In genomic region chr16:54284931-54285413, GRCh38 we compare ENCODE assay signal across 8 cellular contexts. TPM values are rescaled to one million over a fixed set of nuclear protein-coding genes. Genes with fewer than 3 reads are reported as not detected.
A peak's percentile ranks its signal among the peaks of the same experiment; 100 is the strongest.
DNase-seq lines count a peak whose midpoint lies in the region; ATAC-seq and TF ChIP-seq lines count a peak whose summit lies in the region.

No MANE protein-coding gene starts in this region.

- ATAC-seq in activated CD8-positive, alpha-beta memory T cell treated with anti-CD3 and anti-CD28 coated beads, Interleukin-2, amount 10 ng/mL, durations not matched to agents 7 days and 5 days = no peak
- ATAC-seq in activated T-cell treated with anti-CD3 and anti-CD28 coated beads, Interleukin-2, amount 50 U/mL, for 72 hours (replicated peaks in 1 of 2) = no peak
- no peak for ATAC-seq in thoracic aorta (ENCODE audit: insufficient number of reproducible peaks, low FRiP score, low read depth)
- no peak for ATAC-seq in HG03521 (IDR thresholded peaks at IDR 0.05; ENCODE audit: unreplicated experiment)

- peaks cover 6% of the 10 kb centered on the region for H3K36me3 Mint-ChIP-seq in activated CD8-positive, alpha-beta memory T cell treated with anti-CD3 and anti-CD28 coated beads, Interleukin-2, amount 10 ng/mL, durations not matched to agents 7 days and 5 days
- H3K36me3 Mint-ChIP-seq in activated T-cell treated with anti-CD3 and anti-CD28 coated beads, Interleukin-2, amount 50 U/mL, for 72 hours (ENCODE audit: insufficient read depth in 2 of 2) = peaks cover 3 to 8% of the 10 kb centered on the region in 2 donors

- H3K9me3 ChIP-seq in iPS-20b (ENCODE audit: insufficient read depth, low read depth, low read length) = no peaks in the 10 kb centered on the region
- no peaks in the 10 kb centered on the region for H3K9me3 ChIP-seq in thoracic aorta

- H3K4me3 ChIP-seq in iPS-20b (ENCODE audit: low read length) (peak overlapping the region; percentile 57; the same call in 1 of the 2 replicates), thoracic aorta (peak overlapping the region; percentile 87)

- peaks cover 88% of the 10 kb centered on the region for H3K27me3 ChIP-seq in iPS-20b (ENCODE audit: insufficient read depth, low read length)
- H3K27me3 ChIP-seq in thoracic aorta (replicated peaks; ENCODE audit: insufficient read depth) = peaks cover 12% of the 10 kb centered on the region

- peak overlapping the region; percentile 37 for H3K4me3 Mint-ChIP-seq in activated CD8-positive, alpha-beta memory T cell treated with anti-CD3 and anti-CD28 coated beads, Interleukin-2, amount 10 ng/mL, durations not matched to agents 7 days and 5 days
- peak overlapping the region; percentile 63 to 88 for H3K4me3 Mint-ChIP-seq in activated T-cell treated with anti-CD3 and anti-CD28 coated beads, Interleukin-2, amount 50 U/mL, for 72 hours

- H3K27ac Mint-ChIP-seq in activated CD8-positive, alpha-beta memory T cell treated with anti-CD3 and anti-CD28 coated beads, Interleukin-2, amount 10 ng/mL, durations not matched to agents 7 days and 5 days = peak overlapping the region; percentile 36
- H3K27ac Mint-ChIP-seq in activated T-cell treated with anti-CD3 and anti-CD28 coated beads, Interleukin-2, amount 50 U/mL, for 72 hours = peak overlapping the region; percentile 21

- DNase-seq in activated CD8-positive, alpha-beta memory T cell treated with anti-CD3 and anti-CD28 coated beads, Interleukin-2, amount 10 ng/mL, durations not matched to agents 7 days and 5 days = no peak
- no peak for DNase-seq in activated CD8-positive, alpha-beta memory T cell treated with anti-CD3 and anti-CD28 coated beads, Interleukin-2, amount 50 U/mL, for 4 hours
- no peak for DNase-seq in activated T-cell treated with anti-CD3 and anti-CD28 coated beads, Interleukin-2, amount 50 U/mL, for 72 hours
- DNase-seq in thoracic aorta (ENCODE audit: low spot score) (no peak), epidermal melanocyte (ENCODE audit: insufficient read length, low spot score) (no peak), cortex of kidney (lab: John Stamatoyannopoulos, UW) (no peak)

- H3K36me3 ChIP-seq in iPS-20b (ENCODE audit: insufficient read depth, low read depth, low read length) = no peaks in the 10 kb centered on the region
- H3K36me3 ChIP-seq in thoracic aorta = no peaks in the 10 kb centered on the region

- H3K27ac ChIP-seq in iPS-20b (ENCODE audit: low read length) = no peak overlapping the region
- no peak overlapping the region for H3K27ac ChIP-seq in thoracic aorta

- CTCF ChIA-PET in activated CD8-positive, alpha-beta memory T cell treated with anti-CD3 and anti-CD28 coated beads, Interleukin-2, amount 10 ng/mL, durations not matched to agents 7 days and 5 days (lab: Charles Lee) = no interaction called here

- TF ChIP-seq CTCF in thoracic aorta (IDR thresholded peaks at IDR 0.05) = no peak

- peaks cover 16% of the 10 kb centered on the region for H3K4me1 Mint-ChIP-seq in activated CD8-positive, alpha-beta memory T cell treated with anti-CD3 and anti-CD28 coated beads, Interleukin-2, amount 10 ng/mL, durations not matched to agents 7 days and 5 days
- peaks cover 39% of the 10 kb centered on the region for H3K4me1 Mint-ChIP-seq in activated T-cell treated with anti-CD3 and anti-CD28 coated beads, Interleukin-2, amount 50 U/mL, for 72 hours (ENCODE audit: low read depth)

- H3K27me3 Mint-ChIP-seq in activated CD8-positive, alpha-beta memory T cell treated with anti-CD3 and anti-CD28 coated beads, Interleukin-2, amount 10 ng/mL, durations not matched to agents 7 days and 5 days = peaks cover 82% of the 10 kb centered on the region
- H3K27me3 Mint-ChIP-seq in activated T-cell treated with anti-CD3 and anti-CD28 coated beads, Interleukin-2, amount 50 U/mL, for 72 hours (ENCODE audit: low read depth) = peaks cover 75% of the 10 kb centered on the region

- H3K4me1 ChIP-seq in iPS-20b (ENCODE audit: insufficient read depth, low read length) (peaks cover 2% of the 10 kb centered on the region; the same call in 1 of the 2 replicates), thoracic aorta (ENCODE audit: control insufficient read depth in 1 of 2, low read depth in 2 of 2) (peaks cover 8 to 40% of the 10 kb centered on the region in 2 donors)

- no peak overlapping the region for H3K9ac ChIP-seq in iPS-20b (ENCODE audit: low read depth, low read length)

- no peaks in the 10 kb centered on the region for H3K9me3 Mint-ChIP-seq in activated CD8-positive, alpha-beta memory T cell treated with anti-CD3 and anti-CD28 coated beads, Interleukin-2, amount 10 ng/mL, durations not matched to agents 7 days and 5 days (ENCODE audit: low read depth)
- no peaks in the 10 kb centered on the region for H3K9me3 Mint-ChIP-seq in activated T-cell treated with anti-CD3 and anti-CD28 coated beads, Interleukin-2, amount 50 U/mL, for 72 hours

RNA-seq across cellular contexts. Expression of gene IRX3, which starts 1.6 kb away (rescaled TPM):
- under 1 TPM; 0.12 to 0.47 TPM for total RNA-seq in activated CD8-positive, alpha-beta memory T cell treated with anti-CD3 and anti-CD28 coated beads, Interleukin-2, amount 10 ng/mL, durations not matched to agents 7 days and 5 days
- total RNA-seq in activated T-cell treated with anti-CD3 and anti-CD28 coated beads, Interleukin-2, amount 50 U/mL, for 72 hours = 1 to 10 TPM; 1.7 to 2.5 TPM
- total RNA-seq in thoracic aorta = 1 to 10 TPM in 1 of 2 donors, under 1 TPM in 1; 0.95 to 2.0 TPM
